ENCODE assay signal across 8 cellular contexts in the genomic region with DNA sequence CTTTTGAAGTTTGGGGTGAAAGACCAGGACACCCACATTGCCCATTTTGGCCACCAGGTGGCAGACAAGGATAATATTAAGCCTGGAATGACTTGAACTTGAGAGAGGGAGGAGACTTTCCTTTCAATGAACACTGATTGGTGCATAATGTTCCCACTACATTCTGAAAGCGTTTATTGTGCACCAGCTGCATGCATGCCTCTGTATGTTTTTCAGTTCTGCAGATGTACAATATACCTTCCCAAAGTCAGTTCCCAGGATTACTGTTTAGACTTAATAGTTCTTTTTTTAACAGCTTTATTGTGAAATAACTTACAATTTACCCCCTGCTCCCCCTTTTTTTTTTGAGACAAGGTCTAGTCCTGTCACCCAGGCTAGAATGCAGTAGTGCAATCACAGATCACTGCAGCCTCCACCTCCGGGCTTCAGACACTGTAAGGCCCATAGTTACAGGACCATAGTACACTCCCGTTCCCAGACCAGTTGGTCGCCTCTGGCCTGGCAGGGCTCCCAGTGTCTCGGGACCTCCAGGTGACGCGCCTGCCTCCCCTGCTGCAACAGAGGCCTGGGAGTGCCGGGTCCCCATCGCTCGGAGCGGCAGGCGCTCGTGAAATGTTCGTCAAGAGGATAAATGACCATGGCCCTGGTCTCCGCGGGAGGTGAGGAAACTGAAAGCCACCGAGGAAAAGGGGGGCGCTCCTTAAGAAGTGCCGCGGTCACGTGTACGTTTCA. TPM values are rescaled to one million over a fixed set of nuclear protein-coding genes. Genes with fewer than 3 reads are reported as not detected.
DNase-seq lines count a peak whose midpoint lies in the region; ATAC-seq and TF ChIP-seq lines count a peak whose summit lies in the region.

No MANE protein-coding gene starts in this region.

- DNase-seq in CD14-positive monocyte (ENCODE audit: low spot score) (peak; percentile 67), RKO (ENCODE audit: low spot score) (peak; percentile 88), activated T-helper 1 cell treated with Interleukin-2 at 50 U/mL for 16 hours (ENCODE audit: low read depth) (peak; percentile 62), fibroblast of mammary gland (ENCODE audit: low read depth) (peak; percentile 85)
- peak; percentile 61 to 86 (median 79) for DNase-seq in stimulated activated naive CD4-positive, alpha-beta T cell (lab: John Stamatoyannopoulos, UW)

- intact Hi-C loops in CD14-positive monocyte (cut with micrococcal nuclease) = no loop called here

- H3K27ac Mint-ChIP-seq in CD14-positive monocyte = peak overlapping the region in 2 of 7 donors; percentile 37 to 73
- no peak overlapping the region for H3K27ac Mint-ChIP-seq in nephron

- TF ChIP-seq EP300 in Ishikawa (IDR thresholded peaks at IDR 0.05; ENCODE audit: borderline replicate concordance) = no peak

- H3K9me3 Mint-ChIP-seq in CD14-positive monocyte (peaks cover 0 to 16% (median 9%) of the 10 kb centered on the region in 7 donors), nephron (peaks cover 7% of the 10 kb centered on the region)

- peak; percentile 90 for TF ChIP-seq CTCF in CD14-positive monocyte (IDR thresholded peaks at IDR 0.05)
- peak; percentile 84 for TF ChIP-seq CTCF in fibroblast of mammary gland (conservative IDR thresholded peaks at IDR 0.05; ENCODE audit: control insufficient read depth, insufficient read depth, low read depth, low read length)
- peak; percentile 78 to 88 (median 83) for TF ChIP-seq CTCF in nephron (IDR thresholded peaks at IDR 0.05; ENCODE audit: unreplicated experiment in 3 of 3)

- ATAC-seq in GM19438 (IDR thresholded peaks at IDR 0.05; ENCODE audit: low read depth, unreplicated experiment) = peak; percentile 63

- H3K27me3 Mint-ChIP-seq in CD14-positive monocyte (ENCODE audit: low read depth in 3 of 3) (peaks cover 47 to 52% (median 48%) of the 10 kb centered on the region in 3 donors), nephron (ENCODE audit: low read depth) (peaks cover 3% of the 10 kb centered on the region)

- peak overlapping the region; percentile 46 for H3K4me3 ChIP-seq in fibroblast of mammary gland (ENCODE audit: control insufficient read depth, low read depth, low read length)

- H3K4me1 Mint-ChIP-seq in CD14-positive monocyte = peaks cover 22% of the 10 kb centered on the region
- no peaks in the 10 kb centered on the region for H3K4me1 Mint-ChIP-seq in nephron

- TF ChIP-seq RAD21 in Ishikawa (IDR thresholded peaks at IDR 0.05; ENCODE audit: low read depth) = peak; percentile 84

- H3K4me3 Mint-ChIP-seq in CD14-positive monocyte (peak overlapping the region; percentile 86 to 98), nephron (no peak overlapping the region)

- H3K36me3 Mint-ChIP-seq in CD14-positive monocyte (peaks cover 20% of the 10 kb centered on the region in 2 donors), nephron (ENCODE audit: low read depth) (peaks cover 17% of the 10 kb centered on the region)

TF ChIP-seq in Ishikawa, 13 proteins besides CTCF, POLR2A, EP300 and RAD21:
- no peak for TF ChIP-seq TEAD4 (IDR thresholded peaks at IDR 0.05)
- TF ChIP-seq TCF12 (IDR thresholded peaks at IDR 0.05; ENCODE audit: low read depth) = no peak
- no peak for TF ChIP-seq NFIC (IDR thresholded peaks at IDR 0.05)
- TF ChIP-seq CEBPB (IDR thresholded peaks at IDR 0.05) = no peak
- no peak for TF ChIP-seq TAF1 (IDR thresholded peaks at IDR 0.05; ENCODE audit: low read depth)
- TF ChIP-seq FOXM1 (IDR thresholded peaks at IDR 0.05; ENCODE audit: borderline replicate concordance, low read depth) = no peak
- no peak for TF ChIP-seq REST (IDR thresholded peaks at IDR 0.05; ENCODE audit: low read depth)
- TF ChIP-seq, protein P1, sequence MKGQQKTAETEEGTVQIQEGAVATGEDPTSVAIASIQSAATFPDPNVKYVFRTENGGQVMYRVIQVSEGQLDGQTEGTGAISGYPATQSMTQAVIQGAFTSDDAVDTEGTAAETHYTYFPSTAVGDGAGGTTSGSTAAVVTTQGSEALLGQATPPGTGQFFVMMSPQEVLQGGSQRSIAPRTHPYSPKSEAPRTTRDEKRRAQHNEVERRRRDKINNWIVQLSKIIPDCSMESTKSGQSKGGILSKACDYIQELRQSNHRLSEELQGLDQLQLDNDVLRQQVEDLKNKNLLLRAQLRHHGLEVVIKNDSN (IDR thresholded peaks at IDR 0.05) = no peak
- TF ChIP-seq EGR1 (IDR thresholded peaks at IDR 0.05) = no peak
- TF ChIP-seq YY1 (IDR thresholded peaks at IDR 0.05; ENCODE audit: low read depth) = no peak
- TF ChIP-seq ZBTB7A (IDR thresholded peaks at IDR 0.05; ENCODE audit: low read depth) = no peak
- no peak for TF ChIP-seq MAX (IDR thresholded peaks at IDR 0.05)
- no peak for TF ChIP-seq CREB1 (IDR thresholded peaks at IDR 0.05; ENCODE audit: low read depth)

RNA-seq across cellular contexts. Expression of gene CES2, which starts 12.2 kb away (rescaled TPM):
- polyA plus RNA-seq in CD14-positive monocyte = 10 to 100 TPM; 14.0 to 23.2 TPM

RNA-seq across cellular contexts. Expression of gene CIAO2B, which starts 13.3 kb away (rescaled TPM):
- 100 to 1,000 TPM; 121 to 132 TPM for polyA plus RNA-seq in CD14-positive monocyte

RNA-seq across cellular contexts. Expression of gene CES3, which starts 13.6 kb away (rescaled TPM):
- not detected for polyA plus RNA-seq in CD14-positive monocyte

RNA-seq across cellular contexts. Expression of gene RRAD, which starts 22.1 kb away (rescaled TPM):
- polyA plus RNA-seq in CD14-positive monocyte = under 1 TPM; 0.42 to 0.55 TPM

RNA-seq across cellular contexts. Expression of gene CDH16, which starts 28.8 kb away (rescaled TPM):
- not detected for polyA plus RNA-seq in CD14-positive monocyte

Comparison
In these comparisons a context has a peak if more than half of its experiments do, and no peak if none do; other contexts are left out.
1. Peak in every context shown above with its lines: DNase-seq, ATAC-seq and H3K4me3 ChIP-seq.
2. H3K4me3 Mint-ChIP-seq: peak in CD14-positive monocyte (2 of 2); none in nephron (0 of 3).